1 cellular context compared by ENCODE assay signal in the genomic region with DNA sequence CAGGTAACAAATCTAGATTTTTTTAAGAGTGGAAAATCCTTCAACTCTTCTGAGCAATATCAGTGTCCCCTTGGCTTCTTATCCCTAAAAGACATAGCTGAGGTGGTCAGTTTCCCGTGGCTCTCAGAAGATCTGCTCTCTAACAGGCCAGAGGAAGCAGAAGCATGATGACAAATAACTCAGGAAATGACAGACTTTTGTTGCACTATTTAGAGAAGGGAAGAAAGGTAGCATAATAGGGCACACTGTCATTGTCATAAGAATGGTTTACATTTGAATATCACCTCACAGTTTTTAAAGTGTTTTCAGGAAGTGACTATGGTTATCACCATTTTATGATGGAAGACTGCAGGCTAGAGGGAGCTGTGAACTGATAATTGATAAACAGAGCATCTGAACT.
TF ChIP-seq lines count a peak whose summit lies in the region.

No MANE protein-coding gene starts in this region.

TF ChIP-seq in GM12878, 131 proteins besides CTCF, POLR2A, EP300 and RAD21:
- TF ChIP-seq CREB1 (IDR thresholded peaks at IDR 0.05; ENCODE audit: low read depth) (peak; percentile 43; the same call in 1 of the 2 replicates), SREBF1 (IDR thresholded peaks at IDR 0.05; ENCODE audit: low read length) (no peak)
